Comparison of ENCODE assay signal across 22 cellular contexts in genomic region chr7:124162667-124163066, GRCh38.
DNase-seq lines count a peak whose midpoint lies in the region; ATAC-seq, FAIRE-seq and TF ChIP-seq lines count a peak whose summit lies in the region.
"Had no signal": no experiment of that assay in that cellular context is flagged by ENCODE, and none has a peak within 500 bp of the region (broad histone marks: within the 10 kb centered on the region; RNA-seq: fewer than 3 reads in every experiment).

No MANE protein-coding gene starts in this region.

- no peaks in the 10 kb centered on the region for H3K36me3 Mint-ChIP-seq in astrocyte (ENCODE audit: low read depth, unreplicated experiment)
- H3K36me3 Mint-ChIP-seq in CD4-positive, alpha-beta T cell (ENCODE audit: low read depth) = no peaks in the 10 kb centered on the region
- H3K36me3 Mint-ChIP-seq: CD8-positive, alpha-beta T cell had no signal

- no peaks in the 10 kb centered on the region for H3K9me3 ChIP-seq in astrocyte (ENCODE audit: insufficient read depth, low read depth, low read length)
- no peaks in the 10 kb centered on the region for H3K9me3 ChIP-seq in CD4-positive, alpha-beta T cell (ENCODE audit: control insufficient read depth, low read length)

- no peaks in the 10 kb centered on the region for H3K4me1 ChIP-seq in astrocyte (ENCODE audit: insufficient read depth, low read length)

- H3K27ac Mint-ChIP-seq in astrocyte (ENCODE audit: unreplicated experiment) = no peak overlapping the region
- H3K27ac Mint-ChIP-seq in CD4-positive, alpha-beta T cell = no peak overlapping the region
- H3K27ac Mint-ChIP-seq: CD8-positive, alpha-beta T cell had no signal

- no peaks in the 10 kb centered on the region for H3K36me3 ChIP-seq in astrocyte (ENCODE audit: insufficient read depth, low read length)

- H4K20me1 ChIP-seq in astrocyte (ENCODE audit: insufficient read depth, low read length) = no peaks in the 10 kb centered on the region

- peak; percentile 10 for DNase-seq in AG08395 (ENCODE audit: low spot score)
- DNase-seq in LHCN-M2 (ENCODE audit: low read depth) = peak; percentile 26
- peak; percentile 4 for DNase-seq in astrocyte (ENCODE audit: low read depth)
- DNase-seq in iris pigment epithelial cell (ENCODE audit: low read depth) = peak; percentile 4
- DNase-seq in NCI-H1092 (lab: John Stamatoyannopoulos, UW) = no peak
- no peak for DNase-seq in CD4-positive, alpha-beta T cell
- DNase-seq in activated naive CD4-positive, alpha-beta T cell treated with Interleukin-2 at 50 U/mL for 16 hours = no peak
- no peak for DNase-seq in NOMO-1 treated with dmso at 0.1 percent for 144 hours (lab: John Stamatoyannopoulos, UW; ENCODE audit: unreplicated experiment)
- DNase-seq: AML-193; CD8-positive, alpha-beta T cell; DMS79 treated with DMSO at 0.1 percent for 48 hours; GF-D8; KG1; NCI-H1436 treated with DMSO at 0.1 percent for 48 hours; NCI-H2081 treated with DMSO at 0.1 percent for 48 hours; NCI-H2227 treated with DMSO at 0.1 percent for 48 hours; NCI-H526 treated with DMSO at 0.1 percent for 48 hours; NK-92 treated with Interleukin-12 subunit alpha and Interleukin-12 subunit beta, amount 100 ng/mL, for 24 hours had no signal

- H3K4me3 ChIP-seq in astrocyte (ENCODE audit: insufficient read depth, low read depth, low read length) = no peak overlapping the region
- H3K4me3 ChIP-seq: GM23338 had no signal

- H3K9me3 Mint-ChIP-seq in astrocyte (ENCODE audit: unreplicated experiment) = no peaks in the 10 kb centered on the region
- H3K9me3 Mint-ChIP-seq in CD4-positive, alpha-beta T cell = peaks cover 14% of the 10 kb centered on the region
- H3K9me3 Mint-ChIP-seq: GM23338 had no signal

- TF ChIP-seq CTCF in astrocyte (IDR thresholded peaks at IDR 0.05; ENCODE audit: insufficient read depth, low read depth, low read length) = no peak
- TF ChIP-seq CTCF in CD4-positive, alpha-beta T cell (IDR thresholded peaks at IDR 0.05) = no peak

- POLR2A ChIA-PET in CD4-positive, alpha-beta T cell (lab: Charles Lee) = no interaction called here

- no peak overlapping the region for H3K4me3 Mint-ChIP-seq in astrocyte (ENCODE audit: unreplicated experiment)
- no peak overlapping the region for H3K4me3 Mint-ChIP-seq in CD4-positive, alpha-beta T cell
- H3K4me3 Mint-ChIP-seq: CD8-positive, alpha-beta T cell; GM23338 had no signal

- no peak overlapping the region for H3K27ac ChIP-seq in astrocyte (ENCODE audit: low read depth, low read length)
- H3K27ac ChIP-seq in CD4-positive, alpha-beta T cell (ENCODE audit: low read depth, low read length) = no peak overlapping the region
- H3K27ac ChIP-seq: HL-60 had no signal

- CTCF ChIA-PET in CD4-positive, alpha-beta T cell (lab: Charles Lee) = no interaction called here

- peaks cover 8% of the 10 kb centered on the region for H3K4me1 Mint-ChIP-seq in astrocyte (ENCODE audit: low read depth, unreplicated experiment)
- H3K4me1 Mint-ChIP-seq in CD4-positive, alpha-beta T cell (ENCODE audit: low read depth) = no peaks in the 10 kb centered on the region
- H3K4me1 Mint-ChIP-seq: GM23338 had no signal

- intact Hi-C loops in CD4-positive, alpha-beta T cell (cut with DNase I, micrococcal nuclease) = no loop called here

- H3K9ac ChIP-seq in astrocyte (ENCODE audit: low read length) = no peak overlapping the region

- no peaks in the 10 kb centered on the region for H3K79me2 ChIP-seq in astrocyte (ENCODE audit: insufficient read depth, low read length)

- no peak overlapping the region for H3K4me2 ChIP-seq in astrocyte (ENCODE audit: low read length)
- H3K4me2 ChIP-seq: GM23338 had no signal

- H3K27me3 Mint-ChIP-seq in astrocyte (ENCODE audit: low read depth, unreplicated experiment) = no peaks in the 10 kb centered on the region
- H3K27me3 Mint-ChIP-seq in CD4-positive, alpha-beta T cell = no peaks in the 10 kb centered on the region

- ATAC-seq in CD4-positive, alpha-beta T cell (ENCODE audit: poor library complexity) = no peak
- ATAC-seq: CD8-positive, alpha-beta T cell; GM23338 had no signal

- H2AFZ ChIP-seq in astrocyte (ENCODE audit: low read depth, low read length) = no peak overlapping the region
- H2AFZ ChIP-seq: GM23338 had no signal

- FAIRE-seq in astrocyte (lab: Jason Lieb, UNC) = no peak
- FAIRE-seq: A204.1, D721Med had no signal

- H3K27me3 ChIP-seq in astrocyte (ENCODE audit: insufficient read depth, low read length) = no peaks in the 10 kb centered on the region
- no peaks in the 10 kb centered on the region for H3K27me3 ChIP-seq in CD4-positive, alpha-beta T cell (ENCODE audit: control insufficient read depth, insufficient read depth, low read length)

Comparison
In these comparisons a context has a peak if more than half of its experiments do, and no peak if none do; other contexts are left out.
1. DNase-seq: peak in AG08395 (single experiment), LHCN-M2 (single experiment), astrocyte (single experiment) and iris pigment epithelial cell (single experiment); none in NCI-H1092 (single experiment), CD4-positive, alpha-beta T cell (0 of 10), activated naive CD4-positive, alpha-beta T cell treated with Interleukin-2 at 50 U/mL for 16 hours (single experiment) and NOMO-1 treated with dmso at 0.1 percent for 144 hours (single experiment).